In the genomic region with DNA sequence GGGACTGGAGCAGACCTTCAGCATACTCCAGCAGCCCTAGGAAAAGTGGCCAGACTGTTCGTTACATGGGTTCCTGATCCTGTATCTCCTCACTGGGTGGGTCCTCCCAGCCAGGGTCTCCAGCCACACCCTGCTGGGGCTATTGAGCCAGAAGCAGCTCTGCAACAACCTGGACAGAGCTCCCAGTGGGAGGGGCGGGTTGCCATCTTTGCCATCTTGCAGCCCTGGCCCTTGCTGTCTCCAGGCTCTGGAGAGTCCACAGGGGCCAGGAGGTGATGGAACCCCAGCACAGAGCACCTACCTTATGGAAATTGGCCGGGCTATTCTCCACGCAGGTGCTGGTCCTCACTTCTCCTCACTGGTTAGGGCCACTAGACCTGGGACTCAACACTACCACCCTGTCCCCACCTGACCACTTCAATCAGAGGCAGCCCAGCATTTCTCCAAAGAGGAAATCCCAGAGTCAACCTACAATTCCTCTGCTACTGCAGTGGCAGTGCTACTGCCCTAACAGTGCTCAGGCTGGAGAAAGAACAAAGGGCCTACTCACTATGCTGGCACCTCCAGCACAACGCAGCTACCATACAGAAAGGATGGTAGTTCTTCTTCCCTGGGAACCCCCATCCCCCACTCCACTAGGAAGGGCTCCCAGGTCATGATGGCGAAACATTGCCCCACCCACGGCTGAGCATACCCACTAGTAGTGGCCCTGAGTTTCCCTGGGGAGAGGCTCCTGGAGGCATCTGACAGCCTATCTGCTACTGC, we compare ENCODE assay signal across 16 cellular contexts.
"Had no signal": no experiment of that assay in that cellular context is flagged by ENCODE, and none has a peak within 500 bp of the region (broad histone marks: within the 10 kb centered on the region; RNA-seq: fewer than 3 reads in every experiment).

No MANE protein-coding gene starts in this region.

- H3K27ac Mint-ChIP-seq: natural killer cell; progenitor cell of endocrine pancreas; stimulated activated naive CD8-positive, alpha-beta T cell treated with anti-CD3 and anti-CD28 coated beads, Interleukin-15, Interleukin-2, amounts not matched to agents 100 ng/mL and 50 ng/mL, for 24 hours had no signal

- H3K9me3 ChIP-seq: mucosa of descending colon, ovary, vagina had no signal

- DNase-seq: erythroblast; foreskin keratinocyte; heart left ventricle; mammary epithelial cell; mucosa of descending colon; natural killer cell; ovary; right cardiac atrium; stimulated activated CD4-positive, alpha-beta T cell treated with anti-CD3 and anti-CD28 coated beads, Interleukin-2, amount 100 ng/mL, for 48 hours had no signal

- H3K36me3 Mint-ChIP-seq: natural killer cell had no signal

- H3K27me3 ChIP-seq: foreskin keratinocyte, heart left ventricle, ovary, upper lobe of left lung, vagina had no signal

- H3K4me1 ChIP-seq: foreskin keratinocyte, heart left ventricle, upper lobe of left lung, vagina had no signal

- H3K27ac ChIP-seq: foreskin keratinocyte, heart left ventricle, ovary, upper lobe of left lung, vagina had no signal

- ATAC-seq: foreskin keratinocyte, heart left ventricle, mucosa of descending colon, natural killer cell had no signal

- H3K4me3 ChIP-seq: heart left ventricle, mucosa of descending colon, ovary, smooth muscle cell, upper lobe of left lung, vagina had no signal

- H3K4me3 Mint-ChIP-seq: central memory CD8-positive, alpha-beta T cell; natural killer cell; neural crest cell; stimulated activated naive CD8-positive, alpha-beta T cell treated with anti-CD3 and anti-CD28 coated beads, Interleukin-15, Interleukin-2, amounts not matched to agents 100 ng/mL and 50 ng/mL, for 24 hours had no signal

- H3K4me2 ChIP-seq: smooth muscle cell had no signal

- H3K4me1 Mint-ChIP-seq: central memory CD8-positive, alpha-beta T cell; natural killer cell; neural crest cell had no signal

- H3K36me3 ChIP-seq: heart left ventricle, ovary, upper lobe of left lung, vagina had no signal

- H3K9me3 Mint-ChIP-seq: central memory CD8-positive, alpha-beta T cell had no signal
